In genomic region chr6:145866449-145867401, GRCh38 we compare ENCODE assay signal across 10 cellular contexts. TPM values are rescaled to one million over a fixed set of nuclear protein-coding genes. Genes with fewer than 3 reads are reported as not detected.
DNase-seq lines count a peak whose midpoint lies in the region; ATAC-seq and TF ChIP-seq lines count a peak whose summit lies in the region.
"Had no signal": no experiment of that assay in that cellular context is flagged by ENCODE, and none has a peak within 500 bp of the region (broad histone marks: within the 10 kb centered on the region; RNA-seq: fewer than 3 reads in every experiment).

No MANE protein-coding gene starts in this region.

- WGBS in smooth muscle cell (ENCODE audit: low lambda C conversion rate) = 88% methylated on average over 4 of the region's 4 CpGs

- no peaks in the 10 kb centered on the region for H3K27me3 ChIP-seq in Caco-2 (replicated peaks; ENCODE audit: control insufficient read depth, insufficient read depth, low read length)
- no peaks in the 10 kb centered on the region for H3K27me3 ChIP-seq in smooth muscle cell (ENCODE audit: low read depth)
- no peaks in the 10 kb centered on the region for H3K27me3 ChIP-seq in ascending aorta

- H3K27ac ChIP-seq in smooth muscle cell (ENCODE audit: low read depth) = no peak overlapping the region
- H3K27ac ChIP-seq in ascending aorta = no peak overlapping the region

- H3K4me1 Mint-ChIP-seq in Caco-2 (ENCODE audit: low read depth, unreplicated experiment) = peaks cover 23% of the 10 kb centered on the region
- peaks cover 54% of the 10 kb centered on the region for H3K4me1 Mint-ChIP-seq in activated B cell treated with CpG ODN at 0.5 μM for 24 hours
- no peaks in the 10 kb centered on the region for H3K4me1 Mint-ChIP-seq in osteocyte (ENCODE audit: unreplicated experiment)

- H3K9me3 Mint-ChIP-seq in Caco-2 (ENCODE audit: unreplicated experiment) (peaks cover 4% of the 10 kb centered on the region), activated B cell treated with CpG ODN at 0.5 μM for 24 hours (peaks cover 2% of the 10 kb centered on the region), osteocyte (ENCODE audit: unreplicated experiment) (peaks cover 5% of the 10 kb centered on the region)

- POLR2A ChIA-PET in Caco-2 (lab: Charles Lee) = no interaction called here
- POLR2A ChIA-PET in activated B cell treated with CpG ODN at 0.5 μM for 24 hours (lab: Charles Lee) = interaction anchor here (0.5 to 3.3 kb wide), 5 partner anchors 20 to 132 kb away, joined by 3 to 20 read pairs (median 7); partner anchors contain the start of genes EPM2A, FBXO30 and SHPRH

- H3F3A ChIP-seq in smooth muscle cell (ENCODE audit: low read depth) = no peaks in the 10 kb centered on the region

- H3K27me3 Mint-ChIP-seq in Caco-2 (ENCODE audit: insufficient read depth, unreplicated experiment) (no peaks in the 10 kb centered on the region), activated B cell treated with CpG ODN at 0.5 μM for 24 hours (no peaks in the 10 kb centered on the region), osteocyte (ENCODE audit: unreplicated experiment) (no peaks in the 10 kb centered on the region)

- no peak overlapping the region for H3K4me3 Mint-ChIP-seq in Caco-2 (ENCODE audit: unreplicated experiment)
- H3K4me3 Mint-ChIP-seq in activated B cell treated with CpG ODN at 0.5 μM for 24 hours = peak overlapping the region; percentile 25
- H3K4me3 Mint-ChIP-seq in osteocyte (ENCODE audit: unreplicated experiment) = no peak overlapping the region

- H3K4me3 ChIP-seq in Caco-2 (ENCODE audit: low read depth, low read length) (no peak overlapping the region), smooth muscle cell (no peak overlapping the region), ascending aorta (no peak overlapping the region)

- H4K20me1 ChIP-seq in smooth muscle cell (ENCODE audit: low read depth) = no peaks in the 10 kb centered on the region

- H3K4me1 ChIP-seq in Caco-2 = peaks cover 22% of the 10 kb centered on the region
- H3K4me1 ChIP-seq in smooth muscle cell (ENCODE audit: low read depth) = no peaks in the 10 kb centered on the region
- no peaks in the 10 kb centered on the region for H3K4me1 ChIP-seq in ascending aorta

- TF ChIP-seq CTCF in Caco-2 (IDR thresholded peaks at IDR 0.05; ENCODE audit: insufficient read depth in 1 of 2, low read depth in 1 of 2, low read length in 1 of 2, severe bottlenecking in 1 of 2, unreplicated experiment in 1 of 2) (no peak), activated B cell treated with CpG ODN at 0.5 μM for 24 hours (IDR thresholded peaks at IDR 0.05) (no peak), smooth muscle cell (IDR thresholded peaks at IDR 0.05; ENCODE audit: borderline replicate concordance, insufficient read depth, poor library complexity, severe bottlenecking) (no peak), ascending aorta (IDR thresholded peaks at IDR 0.05) (no peak), osteocyte (IDR thresholded peaks at IDR 0.05) (no peak)

- H3K79me2 ChIP-seq in smooth muscle cell (ENCODE audit: low read depth) = no peaks in the 10 kb centered on the region

- ATAC-seq in GM19328 (IDR thresholded peaks at IDR 0.05; ENCODE audit: unreplicated experiment) (peak; percentile 53), HG03066 (IDR thresholded peaks at IDR 0.05; ENCODE audit: low read depth, unreplicated experiment) (peak; percentile 60), activated B cell treated with CpG ODN at 0.5 μM for 24 hours (ENCODE audit: low read depth) (peak; percentile 30)

- intact Hi-C loops in Caco-2 (cut with micrococcal nuclease; ENCODE audit: unreplicated experiment) (loop anchor here (1.0 kb wide), 1 partner anchor 11 kb away; no protein-coding TSS in a partner anchor), activated B cell treated with CpG ODN at 0.5 μM for 24 hours (cut with micrococcal nuclease) (loop anchor here (1.0 to 2.0 kb wide), 2 partner anchors 10 to 98 kb away; partner anchors contain the start of gene SHPRH), ascending aorta (cut with DNase I) (no loop called here)

- H3K36me3 Mint-ChIP-seq in Caco-2 (ENCODE audit: insufficient read depth, unreplicated experiment) = peaks cover 11% of the 10 kb centered on the region
- H3K36me3 Mint-ChIP-seq in activated B cell treated with CpG ODN at 0.5 μM for 24 hours (ENCODE audit: low read depth) = no peaks in the 10 kb centered on the region
- no peaks in the 10 kb centered on the region for H3K36me3 Mint-ChIP-seq in osteocyte (ENCODE audit: unreplicated experiment)

- H3K9ac ChIP-seq in smooth muscle cell (ENCODE audit: low read depth) = no peak overlapping the region

- CTCF ChIA-PET in Caco-2 (lab: Charles Lee) (no interaction called here), activated B cell treated with CpG ODN at 0.5 μM for 24 hours (lab: Charles Lee) (interaction anchor here (0.9 kb wide), 1 partner anchor 21 kb away, joined by 3 read pairs; no protein-coding TSS in a partner anchor)

- H3K9me3 ChIP-seq in Caco-2 (0 out of 2 replicates have a peak, but pooled peaks cover 4% of the 10 kb centered on the region), smooth muscle cell (replicated peaks; ENCODE audit: low read depth) (no peaks in the 10 kb centered on the region), ascending aorta (no peaks in the 10 kb centered on the region)

- no peak overlapping the region for H2AFZ ChIP-seq in smooth muscle cell (ENCODE audit: low read depth)

- peak overlapping the region; percentile 25 for H3K27ac Mint-ChIP-seq in Caco-2 (ENCODE audit: unreplicated experiment)
- H3K27ac Mint-ChIP-seq in activated B cell treated with CpG ODN at 0.5 μM for 24 hours = peak overlapping the region; percentile 79
- no peak overlapping the region for H3K27ac Mint-ChIP-seq in osteocyte (ENCODE audit: unreplicated experiment)

- peak in 1 of 2 experiments; percentile 37 for DNase-seq in Caco-2
- DNase-seq in activated B cell treated with CpG ODN at 0.5 μM for 24 hours = no peak
- no peak for DNase-seq in smooth muscle cell (lab: John Stamatoyannopoulos, UW; ENCODE audit: unreplicated experiment)
- no peak for DNase-seq in ascending aorta (ENCODE audit: low spot score in 2 of 2)
- DNase-seq in osteocyte (ENCODE audit: extremely low spot score, unreplicated experiment) = no peak
- DNase-seq in hepatic stellate cell (ENCODE audit: low spot score) = no peak
- DNase-seq: GDM1, NCI-H2107 had no signal

- H3K36me3 ChIP-seq in Caco-2 (ENCODE audit: control insufficient read depth, insufficient read depth, low read length) = no peaks in the 10 kb centered on the region
- no peaks in the 10 kb centered on the region for H3K36me3 ChIP-seq in smooth muscle cell (ENCODE audit: low read depth)
- no peaks in the 10 kb centered on the region for H3K36me3 ChIP-seq in ascending aorta

- no peak overlapping the region for H3K4me2 ChIP-seq in smooth muscle cell

- no TSS peak for BruUV-seq in Caco-2 (replicated peaks; lab: Mats Ljungman, UMichigan)

RNA-seq across cellular contexts. Expression of gene FBXO30, which starts 52.1 kb away (rescaled TPM):
- total RNA-seq in Caco-2 (2022) (17.1 and 17.6 TPM in 2 replicates), activated B cell treated with CpG ODN at 0.5 μM for 24 hours (5.8 and 6.1 TPM in 2 replicates), smooth muscle cell (8.3 and 10.3 TPM in 2 replicates), ascending aorta (1.2 TPM), osteocyte (12.0 and 13.2 TPM in 2 replicates)
- polyA plus RNA-seq in smooth muscle cell = 3.1 and 3.6 TPM in 2 replicates
